In the genomic region with DNA sequence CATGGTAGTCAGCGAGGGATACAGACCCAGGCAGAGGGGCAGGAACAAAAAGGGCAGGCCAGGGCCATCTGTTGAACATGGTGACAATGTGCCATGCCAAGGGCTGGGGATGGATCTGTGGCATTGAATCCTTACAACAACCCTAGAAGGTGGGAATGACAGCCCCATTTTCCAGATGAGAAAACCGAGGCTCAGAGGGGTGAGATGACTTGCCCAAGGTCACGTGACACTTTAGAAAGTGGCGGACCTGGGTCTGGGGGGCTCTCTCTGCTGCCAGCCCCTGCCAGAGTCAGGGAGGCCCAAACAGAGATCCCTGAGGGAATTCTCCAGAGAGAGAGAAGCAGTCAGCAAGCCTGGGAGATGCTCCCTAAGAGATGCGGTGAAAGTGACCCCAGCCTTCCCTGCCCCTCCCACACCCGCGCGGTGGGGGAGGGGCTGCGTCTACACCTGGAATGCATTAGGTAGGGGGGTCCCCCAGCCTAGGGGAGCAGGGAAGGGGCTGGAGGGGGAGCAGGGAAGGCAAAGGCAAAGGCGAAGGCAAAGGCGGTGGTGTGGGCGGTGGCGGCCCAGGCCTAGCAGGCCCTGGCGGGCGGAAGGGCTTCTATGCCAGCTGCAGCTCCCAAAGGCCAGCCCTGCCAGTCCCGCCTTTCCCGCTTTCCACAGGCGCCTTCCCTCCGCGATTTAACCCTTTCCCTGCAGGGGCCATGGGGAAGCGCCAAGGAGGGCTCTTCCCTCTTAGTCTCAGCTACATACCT, we compare ENCODE assay signal across 10 cellular contexts. TPM values are rescaled to one million over a fixed set of nuclear protein-coding genes. Genes with fewer than 3 reads are reported as not detected.
DNase-seq lines count a peak whose midpoint lies in the region; ATAC-seq and TF ChIP-seq lines count a peak whose summit lies in the region.
"Had no signal": no experiment of that assay in that cellular context is flagged by ENCODE, and none has a peak within 500 bp of the region (broad histone marks: within the 10 kb centered on the region; RNA-seq: fewer than 3 reads in every experiment).

No MANE protein-coding gene starts in this region.

- H3K9me3 ChIP-seq in HUES48 (ENCODE audit: control insufficient read depth, insufficient read depth, low read length) (peaks cover 22% of the 10 kb centered on the region), smooth muscle cell (replicated peaks; ENCODE audit: low read depth) (no peaks in the 10 kb centered on the region)
- H3K9me3 ChIP-seq: pancreas, SJCRH30 had no signal

- H3K27me3 ChIP-seq in HUES48 (ENCODE audit: control insufficient read depth, insufficient read depth, low read length) (no peaks in the 10 kb centered on the region), smooth muscle cell (ENCODE audit: low read depth) (no peaks in the 10 kb centered on the region)
- H3K27me3 ChIP-seq: pancreas, SJCRH30 had no signal

- H3K27ac ChIP-seq in HUES48 (ENCODE audit: low read depth, low read length) (peak overlapping the region; percentile 34), coronary artery (peak overlapping the region; percentile 57 to 64), smooth muscle cell (ENCODE audit: low read depth) (peak overlapping the region; percentile 39)
- H3K27ac ChIP-seq: pancreas, SJCRH30 had no signal

- no peaks in the 10 kb centered on the region for H3K36me3 Mint-ChIP-seq in activated CD4-positive, alpha-beta T cell treated with anti-CD3 and anti-CD28 coated beads, Interleukin-2, amount 10 ng/mL, durations not matched to agents 7 days and 5 days (ENCODE audit: low read depth)

- H3K4me1 ChIP-seq in HUES48 (ENCODE audit: control insufficient read depth, insufficient read depth, low read length): peaks cover 42% of the 10 kb centered on the region
- H3K4me1 ChIP-seq in smooth muscle cell (ENCODE audit: low read depth): peaks cover 6% of the 10 kb centered on the region
- H3K4me1 ChIP-seq: pancreas, SJCRH30 had no signal

- POLR2A ChIA-PET in activated CD4-positive, alpha-beta T cell treated with anti-CD3 and anti-CD28 coated beads, Interleukin-2, amount 10 ng/mL, durations not matched to agents 7 days and 5 days (lab: Charles Lee): no interaction called here

- DNase-seq in coronary artery (ENCODE audit: low spot score) (no peak), left colon (peak in 1 of 2 donors; percentile 38), smooth muscle cell (lab: John Stamatoyannopoulos, UW; ENCODE audit: unreplicated experiment) (no peak)
- DNase-seq in activated CD4-positive, alpha-beta T cell treated with anti-CD3 and anti-CD28 coated beads, Interleukin-2, amount 10 ng/mL, durations not matched to agents 7 days and 5 days: no peak
- DNase-seq in activated CD8-positive, alpha-beta memory T cell treated with anti-CD3 and anti-CD28 coated beads, Interleukin-2, amount 50 U/mL, for 48 hours: no peak
- no peak for DNase-seq in effector CD4-positive, alpha-beta T cell
- DNase-seq: SJCRH30 had no signal

- peaks cover 39% of the 10 kb centered on the region for H3K79me2 ChIP-seq in smooth muscle cell (ENCODE audit: low read depth)

- H3K4me1 Mint-ChIP-seq in activated CD4-positive, alpha-beta T cell treated with anti-CD3 and anti-CD28 coated beads, Interleukin-2, amount 10 ng/mL, durations not matched to agents 7 days and 5 days: no peaks in the 10 kb centered on the region

- H3K4me3 Mint-ChIP-seq in activated CD4-positive, alpha-beta T cell treated with anti-CD3 and anti-CD28 coated beads, Interleukin-2, amount 10 ng/mL, durations not matched to agents 7 days and 5 days: no peak overlapping the region

- H3F3A ChIP-seq in smooth muscle cell (ENCODE audit: low read depth): no peaks in the 10 kb centered on the region

- no peaks in the 10 kb centered on the region for H3K27me3 Mint-ChIP-seq in activated CD4-positive, alpha-beta T cell treated with anti-CD3 and anti-CD28 coated beads, Interleukin-2, amount 10 ng/mL, durations not matched to agents 7 days and 5 days

- ATAC-seq in left colon: peak; percentile 53
- no peak for ATAC-seq in GM21360 (IDR thresholded peaks at IDR 0.05; ENCODE audit: unreplicated experiment)

- H2AFZ ChIP-seq in smooth muscle cell (ENCODE audit: low read depth): no peak overlapping the region

- CTCF ChIA-PET in activated CD4-positive, alpha-beta T cell treated with anti-CD3 and anti-CD28 coated beads, Interleukin-2, amount 10 ng/mL, durations not matched to agents 7 days and 5 days (lab: Charles Lee): interaction anchor here (0.6 kb wide), 2 partner anchors 21 kb away, joined by 3 to 4 read pairs; no protein-coding TSS in a partner anchor

- H3K9me3 Mint-ChIP-seq in activated CD4-positive, alpha-beta T cell treated with anti-CD3 and anti-CD28 coated beads, Interleukin-2, amount 10 ng/mL, durations not matched to agents 7 days and 5 days: no peaks in the 10 kb centered on the region

- H3K36me3 ChIP-seq in HUES48 (ENCODE audit: control insufficient read depth, insufficient read depth, low read length) (no peaks in the 10 kb centered on the region), smooth muscle cell (ENCODE audit: low read depth) (no peaks in the 10 kb centered on the region)
- H3K36me3 ChIP-seq: pancreas, SJCRH30 had no signal

- no peaks in the 10 kb centered on the region for H4K20me1 ChIP-seq in smooth muscle cell (ENCODE audit: low read depth)

- H3K9ac ChIP-seq in HUES48 (ENCODE audit: low read depth, low read length) (no peak overlapping the region), smooth muscle cell (ENCODE audit: low read depth) (no peak overlapping the region)

- no peak overlapping the region for H3K4me2 ChIP-seq in smooth muscle cell

- intact Hi-C loops in left colon (cut with DNase I, micrococcal nuclease): no loop called here

- 45% methylated on average over 20 of the region's 21 CpGs for WGBS in smooth muscle cell (ENCODE audit: low lambda C conversion rate)

- no peak overlapping the region for H3K27ac Mint-ChIP-seq in activated CD4-positive, alpha-beta T cell treated with anti-CD3 and anti-CD28 coated beads, Interleukin-2, amount 10 ng/mL, durations not matched to agents 7 days and 5 days

- TF ChIP-seq CTCF in coronary artery (IDR thresholded peaks at IDR 0.05) (no peak), smooth muscle cell (IDR thresholded peaks at IDR 0.05; ENCODE audit: borderline replicate concordance, insufficient read depth, poor library complexity, severe bottlenecking) (no peak)

- peak overlapping the region; percentile 26; the same call in 1 of the 2 replicates for H3K4me3 ChIP-seq in HUES48 (ENCODE audit: low read depth, low read length)
- H3K4me3 ChIP-seq in coronary artery: peak overlapping the region; percentile 53
- no peak overlapping the region for H3K4me3 ChIP-seq in smooth muscle cell
- H3K4me3 ChIP-seq: pancreas, SJCRH30 had no signal

RNA-seq across cellular contexts. Expression of gene FGD1, which starts 13.0 kb away (rescaled TPM):
- total RNA-seq in left colon: 1 to 10 TPM; 2.9 to 3.8 TPM
- total RNA-seq in smooth muscle cell: 7.8 and 10.8 TPM in 2 replicates
- polyA plus RNA-seq in smooth muscle cell: 16.5 and 23.5 TPM in 2 replicates
- total RNA-seq in activated CD4-positive, alpha-beta T cell treated with anti-CD3 and anti-CD28 coated beads, Interleukin-2, amount 10 ng/mL, durations not matched to agents 7 days and 5 days: under 1 TPM; 0.05 to 0.06 TPM

RNA-seq across cellular contexts. Expression of gene TSR2, which starts 42.8 kb away (rescaled TPM):
- total RNA-seq in left colon (10 to 100 TPM; 32.8 to 33.4 TPM), smooth muscle cell (9.7 and 13.4 TPM in 2 replicates)
- polyA plus RNA-seq in smooth muscle cell: 40.0 and 48.4 TPM in 2 replicates
- 10 to 100 TPM; 33.2 to 33.6 TPM for total RNA-seq in activated CD4-positive, alpha-beta T cell treated with anti-CD3 and anti-CD28 coated beads, Interleukin-2, amount 10 ng/mL, durations not matched to agents 7 days and 5 days

RNA-seq across cellular contexts. Expression of gene GNL3L, which starts 47.0 kb away (rescaled TPM):
- total RNA-seq in left colon: 10 to 100 TPM; 29.2 to 36.2 TPM
- 17.5 and 20.0 TPM in 2 replicates for total RNA-seq in smooth muscle cell
- 4.3 and 7.8 TPM in 2 replicates for polyA plus RNA-seq in smooth muscle cell
- total RNA-seq in activated CD4-positive, alpha-beta T cell treated with anti-CD3 and anti-CD28 coated beads, Interleukin-2, amount 10 ng/mL, durations not matched to agents 7 days and 5 days: 10 to 100 TPM; 53.9 to 56.4 TPM
